15 cellular contexts compared by ENCODE assay signal in the genomic region with DNA sequence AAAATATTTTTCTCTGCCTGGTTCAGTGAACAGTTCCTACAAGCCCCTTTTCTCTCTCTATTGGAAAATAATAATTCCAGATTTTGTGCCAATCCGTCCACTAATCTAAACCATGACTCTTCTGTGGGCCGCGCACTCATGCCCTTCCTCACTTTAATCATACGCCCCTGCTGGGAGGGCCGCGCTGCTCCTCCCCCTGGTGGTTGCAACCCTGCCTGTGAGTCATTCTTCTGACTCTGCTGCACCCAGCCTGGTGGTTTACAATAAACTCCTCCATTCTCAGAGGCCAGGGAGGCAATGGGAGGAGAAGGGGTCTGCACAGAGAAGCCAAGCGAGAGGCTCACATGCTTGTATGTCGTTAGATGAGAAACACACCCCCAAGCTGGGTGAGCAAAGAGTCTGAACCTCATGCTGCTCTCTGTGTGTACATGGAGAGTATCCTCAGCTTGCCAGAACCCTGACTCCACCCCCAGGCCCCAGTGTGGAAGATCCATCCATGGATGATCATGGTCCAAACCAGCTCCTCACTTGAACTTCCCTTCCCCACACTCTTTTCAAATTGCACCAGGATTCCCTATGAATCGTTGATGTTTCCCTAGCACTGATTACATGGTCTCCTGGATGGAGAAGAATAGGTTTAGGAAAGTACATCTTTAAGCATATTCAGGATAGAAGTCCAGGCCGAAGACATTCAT.
DNase-seq lines count a peak whose midpoint lies in the region; FAIRE-seq and TF ChIP-seq lines count a peak whose summit lies in the region.
"Had no signal": no experiment of that assay in that cellular context is flagged by ENCODE, and none has a peak within 500 bp of the region (broad histone marks: within the 10 kb centered on the region; RNA-seq: fewer than 3 reads in every experiment).

No MANE protein-coding gene starts in this region.

- H3K4me3 ChIP-seq in endodermal cell (ENCODE audit: low read length) = no peak overlapping the region
- no peak overlapping the region for H3K4me3 ChIP-seq in WERI-Rb-1 (ENCODE audit: low read depth, low read length)

- no peak overlapping the region for H3K27ac ChIP-seq in endodermal cell (ENCODE audit: low read depth, low read length)
- no peak overlapping the region for H3K27ac ChIP-seq in WERI-Rb-1
- H3K27ac ChIP-seq: foreskin keratinocyte had no signal

- no peak for TF ChIP-seq POLR2A in H54 (IDR thresholded peaks at IDR 0.05; ENCODE audit: low read depth, low read length)

- H3K9me3 ChIP-seq in endodermal cell (ENCODE audit: control insufficient read depth, low read length) (peaks cover 40% of the 10 kb centered on the region), WERI-Rb-1 (ENCODE audit: severe bottlenecking) (no peaks in the 10 kb centered on the region)

- no peaks in the 10 kb centered on the region for H3K27me3 Mint-ChIP-seq in endodermal cell (ENCODE audit: insufficient read depth)
- H3K27me3 Mint-ChIP-seq in T-helper 2 cell treated with Interferon-gamma antibody and Interleukin-4, amounts not matched to agents 5 μg/mL and 100 μg/mL, for 36 hours (ENCODE audit: low read depth) = no peaks in the 10 kb centered on the region
- H3K27me3 Mint-ChIP-seq: activated T-helper 17 cell treated with anti-CD3 and anti-CD28 coated beads, Interleukin-2, amount 50 U/mL, for 72 hours had no signal

- H3K4me3 Mint-ChIP-seq in endodermal cell = no peak overlapping the region
- no peak overlapping the region for H3K4me3 Mint-ChIP-seq in T-helper 2 cell treated with Interferon-gamma antibody and Interleukin-4, amounts not matched to agents 5 μg/mL and 100 μg/mL, for 36 hours
- H3K4me3 Mint-ChIP-seq: activated CD4-positive, alpha-beta memory T cell treated with anti-CD3 and anti-CD28 coated beads for 36 hours; activated T-helper 17 cell treated with anti-CD3 and anti-CD28 coated beads, Interleukin-2, amount 50 U/mL, for 72 hours had no signal

- TF ChIP-seq CTCF in endodermal cell (conservative IDR thresholded peaks at IDR 0.05) = no peak
- no peak for TF ChIP-seq CTCF in WERI-Rb-1 (IDR thresholded peaks at IDR 0.05; ENCODE audit: low read depth, low read length)

- no peaks in the 10 kb centered on the region for H3K36me3 Mint-ChIP-seq in endodermal cell (ENCODE audit: low read depth)
- no peaks in the 10 kb centered on the region for H3K36me3 Mint-ChIP-seq in T-helper 2 cell treated with Interferon-gamma antibody and Interleukin-4, amounts not matched to agents 5 μg/mL and 100 μg/mL, for 36 hours (ENCODE audit: low read depth)
- H3K36me3 Mint-ChIP-seq: activated CD4-positive, alpha-beta memory T cell treated with anti-CD3 and anti-CD28 coated beads for 36 hours had no signal

- H3K27ac Mint-ChIP-seq in endodermal cell = no peak overlapping the region
- H3K27ac Mint-ChIP-seq in T-helper 2 cell treated with Interferon-gamma antibody and Interleukin-4, amounts not matched to agents 5 μg/mL and 100 μg/mL, for 36 hours = no peak overlapping the region
- H3K27ac Mint-ChIP-seq: activated CD4-positive, alpha-beta memory T cell treated with anti-CD3 and anti-CD28 coated beads for 36 hours; activated T-helper 17 cell treated with anti-CD3 and anti-CD28 coated beads, Interleukin-2, amount 50 U/mL, for 72 hours had no signal

- H3K9me3 Mint-ChIP-seq in endodermal cell = peaks cover 91% of the 10 kb centered on the region
- H3K9me3 Mint-ChIP-seq in T-helper 2 cell treated with Interferon-gamma antibody and Interleukin-4, amounts not matched to agents 5 μg/mL and 100 μg/mL, for 36 hours = no peaks in the 10 kb centered on the region
- H3K9me3 Mint-ChIP-seq: activated CD4-positive, alpha-beta memory T cell treated with anti-CD3 and anti-CD28 coated beads for 36 hours; activated T-helper 17 cell treated with anti-CD3 and anti-CD28 coated beads, Interleukin-2, amount 50 U/mL, for 72 hours had no signal

- H3K27me3 ChIP-seq in endodermal cell (ENCODE audit: control insufficient read depth, insufficient read depth, low read length, poor library complexity, severe bottlenecking) (no peaks in the 10 kb centered on the region), WERI-Rb-1 (ENCODE audit: insufficient read depth, low read depth, severe bottlenecking) (peaks cover 15% of the 10 kb centered on the region)
- H3K27me3 ChIP-seq: foreskin keratinocyte had no signal

- FAIRE-seq in H54 (lab: Jason Lieb, UNC) = no peak

- WGBS in endodermal cell (ENCODE audit: insufficient coverage in 1 of 2, insufficient read length in 1 of 2), 2 experiments = 69 to 74% methylated on average over 3 to 10 of the region's 10 CpGs

- no peaks in the 10 kb centered on the region for H3K4me1 ChIP-seq in endodermal cell (ENCODE audit: control insufficient read depth, insufficient read depth, low read length)
- H3K4me1 ChIP-seq: foreskin keratinocyte had no signal

- no peak overlapping the region for H3K9ac ChIP-seq in endodermal cell (ENCODE audit: extremely low read depth, low read length, poor library complexity, severe bottlenecking)

- H3K36me3 ChIP-seq in endodermal cell (ENCODE audit: control insufficient read depth, insufficient read depth, low read length) (no peaks in the 10 kb centered on the region), WERI-Rb-1 (no peaks in the 10 kb centered on the region)

- H3K4me1 Mint-ChIP-seq in endodermal cell = no peaks in the 10 kb centered on the region
- H3K4me1 Mint-ChIP-seq in T-helper 2 cell treated with Interferon-gamma antibody and Interleukin-4, amounts not matched to agents 5 μg/mL and 100 μg/mL, for 36 hours (ENCODE audit: low read depth) = no peaks in the 10 kb centered on the region
- H3K4me1 Mint-ChIP-seq: activated T-helper 17 cell treated with anti-CD3 and anti-CD28 coated beads, Interleukin-2, amount 50 U/mL, for 72 hours had no signal

- peak; percentile 80 for DNase-seq in A172 (ENCODE audit: low spot score)
- peak; percentile 28 for DNase-seq in H54 (ENCODE audit: insufficient read length, low spot score)
- peak; percentile 15 for DNase-seq in RPMI8226
- peak; percentile 70 for DNase-seq in fibroblast of gingiva (ENCODE audit: low read depth)
- DNase-seq in endodermal cell = no peak
- no peak for DNase-seq in 8988T
- no peak for DNase-seq in T-helper 2 cell treated with Interferon-gamma antibody and Interleukin-4, amounts not matched to agents 5 μg/mL and 100 μg/mL, for 36 hours (ENCODE audit: low spot score)
- DNase-seq in WERI-Rb-1 = no peak
- DNase-seq: activated CD4-positive, alpha-beta memory T cell treated with anti-CD3 and anti-CD28 coated beads for 36 hours; AML-193; amniotic stem cell; foreskin keratinocyte; NCI-H1092; NCI-H345 had no signal

Comparison
In these comparisons a context has a peak if more than half of its experiments do, and no peak if none do; other contexts are left out.
1. DNase-seq: peak in A172 (single experiment), H54 (single experiment), RPMI8226 (single experiment) and fibroblast of gingiva (single experiment); none in endodermal cell (single experiment), 8988T (single experiment), T-helper 2 cell treated with Interferon-gamma antibody and Interleukin-4, amounts not matched to agents 5 μg/mL and 100 μg/mL, for 36 hours (single experiment) and WERI-Rb-1 (single experiment).